ENCODE assay signal across 20 cellular contexts in the genomic region with DNA sequence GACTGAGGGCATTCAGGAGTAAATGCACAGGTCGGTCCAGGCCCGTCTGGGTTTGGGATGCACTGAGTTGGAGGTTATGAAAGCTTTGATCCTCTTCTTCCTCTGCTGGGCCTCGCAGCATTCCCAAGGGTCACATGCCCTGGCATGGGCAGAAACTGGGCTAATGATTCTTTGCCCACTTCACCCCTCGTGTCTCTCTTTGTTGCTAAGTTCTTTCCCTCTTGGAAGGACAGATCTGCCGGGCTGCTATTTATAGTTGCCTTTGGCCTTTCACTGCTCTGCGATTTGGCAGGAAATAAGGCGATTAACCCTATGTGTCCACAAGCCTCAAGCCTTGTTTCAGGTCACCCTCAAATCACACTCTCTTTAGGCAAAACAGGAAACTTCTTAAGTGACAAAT.
A peak's percentile ranks its signal among the peaks of the same experiment; 100 is the strongest.
DNase-seq lines count a peak whose midpoint lies in the region; ATAC-seq and TF ChIP-seq lines count a peak whose summit lies in the region.
"Had no signal": no experiment of that assay in that cellular context is flagged by ENCODE, and none has a peak within 500 bp of the region (broad histone marks: within the 10 kb centered on the region; RNA-seq: fewer than 3 reads in every experiment).

No MANE protein-coding gene starts in this region.

- intact Hi-C loops in heart left ventricle (cut with DNase I): loop anchor here in 3 of 10 donors (5.0 to 10.0 kb wide), 3 partner anchors 65 to 177 kb away; a partner anchor contains a TSS
- intact Hi-C loops in CD4-positive, alpha-beta T cell (cut with DNase I, micrococcal nuclease): no loop called here

- H3K27ac Mint-ChIP-seq in neural crest cell (ENCODE audit: unreplicated experiment): peak overlapping the region; percentile 67
- no peak overlapping the region for H3K27ac Mint-ChIP-seq in CD4-positive, alpha-beta T cell
- H3K27ac Mint-ChIP-seq: activated B cell treated with CpG ODN at 0.5 μM for 24 hours; activated CD8-positive, alpha-beta T cell treated with anti-CD3 and anti-CD28 coated beads for 36 hours; activated naive CD4-positive, alpha-beta T cell treated with anti-CD3 and anti-CD28 coated beads, Interleukin-2, amount 50 U/mL, for 24 hours had no signal

- no peaks in the 10 kb centered on the region for H3K27me3 Mint-ChIP-seq in neural crest cell (ENCODE audit: low read depth)
- peaks cover 33% of the 10 kb centered on the region for H3K27me3 Mint-ChIP-seq in CD4-positive, alpha-beta T cell

- H3K36me3 ChIP-seq in brain microvascular endothelial cell (replicated peaks) (no peaks in the 10 kb centered on the region), heart left ventricle (peaks cover 0 to 24% (median 0%) of the 10 kb centered on the region in 9 donors)
- H3K36me3 ChIP-seq: tibial nerve had no signal

- 11 to 24% (median 16%) methylated on average over 7 of the region's 7 CpGs for WGBS in heart left ventricle, 4 donors

- TF ChIP-seq CTCF in brain microvascular endothelial cell (IDR thresholded peaks at IDR 0.05; ENCODE audit: low read depth, low read length, missing control alignments): no peak
- no peak for TF ChIP-seq CTCF in heart left ventricle (IDR thresholded peaks at IDR 0.05)
- TF ChIP-seq CTCF in neural crest cell (conservative IDR thresholded peaks at IDR 0.05): no peak
- no peak for TF ChIP-seq CTCF in CD4-positive, alpha-beta T cell (IDR thresholded peaks at IDR 0.05)

- in situ Hi-C loops in brain microvascular endothelial cell (cut with HindIII; ENCODE audit: low pct_ligation_motif_present, low sequenced_read_pairs): no loop called here

- peaks cover 32% of the 10 kb centered on the region for H3K4me1 Mint-ChIP-seq in neural crest cell
- H3K4me1 Mint-ChIP-seq in CD4-positive, alpha-beta T cell (ENCODE audit: low read depth): no peaks in the 10 kb centered on the region
- H3K4me1 Mint-ChIP-seq: activated B cell treated with CpG ODN at 0.5 μM for 24 hours; activated naive CD4-positive, alpha-beta T cell treated with anti-CD3 and anti-CD28 coated beads, Interleukin-2, amount 50 U/mL, for 24 hours had no signal

- H3K27ac ChIP-seq in brain microvascular endothelial cell (no peak overlapping the region), heart left ventricle (peak overlapping the region; percentile 58 to 88 (median 79))
- no peak overlapping the region for H3K27ac ChIP-seq in CD4-positive, alpha-beta T cell (ENCODE audit: low read depth, low read length)
- H3K27ac ChIP-seq: C4-2B, PC-9, tibial nerve had no signal

- H3K4me3 ChIP-seq in brain microvascular endothelial cell (ENCODE audit: low read depth, low read length): no peak overlapping the region
- H3K4me3 ChIP-seq in heart left ventricle: no peak overlapping the region
- H3K4me3 ChIP-seq: PC-9, tibial nerve had no signal

- CTCF ChIA-PET in CD4-positive, alpha-beta T cell (lab: Charles Lee): no interaction called here

- TF ChIP-seq POLR2A in heart left ventricle (IDR thresholded peaks at IDR 0.05): no peak

- ATAC-seq in heart left ventricle: peak; percentile 79 to 91 (median 80)
- ATAC-seq in CD4-positive, alpha-beta T cell (ENCODE audit: poor library complexity): no peak
- ATAC-seq: activated CD8-positive, alpha-beta T cell treated with anti-CD3 and anti-CD28 coated beads for 36 hours; activated T-cell treated with anti-CD3 and anti-CD28 coated beads, Interleukin-2, amount 50 U/mL, for 4 hours; left lobe of liver had no signal

- POLR2A ChIA-PET in CD4-positive, alpha-beta T cell (lab: Charles Lee): no interaction called here

- H3K27me3 ChIP-seq in brain microvascular endothelial cell (replicated peaks) (no peaks in the 10 kb centered on the region), heart left ventricle (no peaks in the 10 kb centered on the region)
- no peaks in the 10 kb centered on the region for H3K27me3 ChIP-seq in CD4-positive, alpha-beta T cell (ENCODE audit: control insufficient read depth, insufficient read depth, low read length)
- H3K27me3 ChIP-seq: tibial nerve had no signal

- H3K4me3 Mint-ChIP-seq in neural crest cell: peak overlapping the region; percentile 21
- H3K4me3 Mint-ChIP-seq in CD4-positive, alpha-beta T cell: no peak overlapping the region
- H3K4me3 Mint-ChIP-seq: activated B cell treated with CpG ODN at 0.5 μM for 24 hours; activated CD8-positive, alpha-beta T cell treated with anti-CD3 and anti-CD28 coated beads for 36 hours; activated naive CD4-positive, alpha-beta T cell treated with anti-CD3 and anti-CD28 coated beads, Interleukin-2, amount 50 U/mL, for 24 hours; activated T-cell treated with anti-CD3 and anti-CD28 coated beads, Interleukin-2, amount 50 U/mL, for 4 hours had no signal

- DNase-seq in Ammon's horn (ENCODE audit: low spot score) (peak; percentile 54), brain microvascular endothelial cell (peak; percentile 10), heart left ventricle (peak in 4 of 5 donors; percentile 63 to 74 (median 72)), neural crest cell (ENCODE audit: low read depth, low spot score) (no peak), T-helper 9 cell (no peak)
- DNase-seq in stimulated activated CD4-positive, alpha-beta T cell treated with anti-CD3 and anti-CD28 coated beads, Interleukin-2, amount 100 ng/mL, for 48 hours: no peak
- DNase-seq in stimulated activated CD4-positive, alpha-beta T cell treated with anti-CD3 and anti-CD28 coated beads, Interleukin-4, amount 100 ng/mL, for 24 hours: no peak
- no peak for DNase-seq in CD4-positive, alpha-beta T cell
- DNase-seq: activated B cell treated with CpG ODN at 0.5 μM for 24 hours; activated CD8-positive, alpha-beta T cell treated with anti-CD3 and anti-CD28 coated beads for 36 hours; activated T-cell treated with anti-CD3 and anti-CD28 coated beads, Interleukin-2, amount 50 U/mL, for 4 hours; effector CD8-positive, alpha-beta T cell; NCI-H1436 treated with DMSO at 0.1 percent for 48 hours; NCI-H774; PC-9; posterior cingulate gyrus had no signal

- H3K9me3 ChIP-seq in heart left ventricle: no peaks in the 10 kb centered on the region
- no peaks in the 10 kb centered on the region for H3K9me3 ChIP-seq in CD4-positive, alpha-beta T cell (ENCODE audit: control insufficient read depth, low read length)
- H3K9me3 ChIP-seq: tibial nerve had no signal

- H3K4me1 ChIP-seq in heart left ventricle: peaks cover 0 to 45% (median 22%) of the 10 kb centered on the region in 12 donors

- peaks cover 3% of the 10 kb centered on the region for H3K36me3 Mint-ChIP-seq in neural crest cell (ENCODE audit: low read depth)
- H3K36me3 Mint-ChIP-seq in CD4-positive, alpha-beta T cell (ENCODE audit: low read depth): no peaks in the 10 kb centered on the region
- H3K36me3 Mint-ChIP-seq: activated naive CD4-positive, alpha-beta T cell treated with anti-CD3 and anti-CD28 coated beads, Interleukin-2, amount 50 U/mL, for 24 hours had no signal

- H3K9me3 Mint-ChIP-seq in neural crest cell: peaks cover 3% of the 10 kb centered on the region
- H3K9me3 Mint-ChIP-seq in CD4-positive, alpha-beta T cell: no peaks in the 10 kb centered on the region
- H3K9me3 Mint-ChIP-seq: activated B cell treated with CpG ODN at 0.5 μM for 24 hours; activated CD8-positive, alpha-beta T cell treated with anti-CD3 and anti-CD28 coated beads for 36 hours; activated naive CD4-positive, alpha-beta T cell treated with anti-CD3 and anti-CD28 coated beads, Interleukin-2, amount 50 U/mL, for 24 hours; activated T-cell treated with anti-CD3 and anti-CD28 coated beads, Interleukin-2, amount 50 U/mL, for 4 hours had no signal

Comparison
In these comparisons a context has a peak if more than half of its experiments do, and no peak if none do; other contexts are left out.
1. DNase-seq: peak in Ammon's horn (single experiment), brain microvascular endothelial cell (single experiment) and heart left ventricle (4 of 5); none in neural crest cell (single experiment), stimulated activated CD4-positive, alpha-beta T cell treated with anti-CD3 and anti-CD28 coated beads, Interleukin-2, amount 100 ng/mL, for 48 hours (0 of 2), T-helper 9 cell (single experiment), stimulated activated CD4-positive, alpha-beta T cell treated with anti-CD3 and anti-CD28 coated beads, Interleukin-4, amount 100 ng/mL, for 24 hours (single experiment) and CD4-positive, alpha-beta T cell (0 of 10).
2. H3K27ac ChIP-seq: peak in heart left ventricle (12 of 12); none in brain microvascular endothelial cell (single experiment) and CD4-positive, alpha-beta T cell (single experiment).